ENCODE assay signal across 34 cellular contexts in the genomic region with DNA sequence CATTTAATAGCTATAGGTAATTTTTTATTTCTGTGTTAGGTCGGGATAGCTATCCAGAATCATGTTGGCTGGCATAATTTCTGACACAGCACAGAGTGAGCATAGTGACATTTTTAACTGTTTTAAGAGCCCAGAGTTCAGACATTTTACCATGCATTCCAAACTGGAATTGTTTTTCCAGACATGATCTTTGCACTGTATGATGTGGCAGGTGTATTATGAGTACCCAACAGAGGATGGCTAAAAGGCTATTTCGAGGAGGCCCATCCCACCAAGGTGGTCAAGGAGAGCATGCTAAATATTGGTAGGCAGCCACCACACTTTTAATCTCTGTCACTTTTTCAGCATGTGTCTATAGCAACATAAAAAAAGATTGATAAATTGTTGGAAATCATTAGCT.
"Had no signal": no experiment of that assay in that cellular context is flagged by ENCODE, and none has a peak within 500 bp of the region (broad histone marks: within the 10 kb centered on the region; RNA-seq: fewer than 3 reads in every experiment).

No MANE protein-coding gene starts in this region.

- H3K36me3 ChIP-seq: MG63 had no signal

- DNase-seq: Karpas-422, Kasumi-1, MG63, MM.1S, MV-4-11, NCI-H1048, NCI-H1092, NCI-H1092 treated with DMSO at 0.1 percent for 48 hours, NCI-H1105, NCI-H1105 treated with DMSO at 0.1 percent for 48 hours, NCI-H1417, NCI-H1417 treated with DMSO at 0.1 percent for 48 hours, NCI-H1436, NCI-H1436 treated with DMSO at 0.1 percent for 48 hours, NCI-H146, NCI-H1694, NCI-H1694 treated with DMSO at 0.1 percent for 48 hours, NCI-H187, NCI-H187 treated with DMSO at 0.1 percent for 48 hours, NCI-H1930, NCI-H2029, NCI-H2029 treated with DMSO at 0.1 percent for 48 hours, NCI-H2081 treated with DMSO at 0.1 percent for 48 hours, NCI-H2107, NCI-H2171, NCI-H2171 treated with DMSO at 0.1 percent for 48 hours, NCI-H2227 treated with DMSO at 0.1 percent for 48 hours, NCI-H226, NCI-H345, NCI-H446, NCI-H446 treated with DMSO at 0.1 percent for 48 hours, NCI-H510A, NCI-H510A treated with DMSO at 0.1 percent for 48 hours, NCI-H524 had no signal

- H3K27me3 ChIP-seq: MG63 had no signal

- H3K9me3 ChIP-seq: MG63 had no signal

- H3K4me3 ChIP-seq: MG63 had no signal
